In genomic region chr14:38788060-38788459, GRCh38 we compare ENCODE assay signal across 23 cellular contexts.
DNase-seq lines count a peak whose midpoint lies in the region; ATAC-seq and TF ChIP-seq lines count a peak whose summit lies in the region.
"Had no signal": no experiment of that assay in that cellular context is flagged by ENCODE, and none has a peak within 500 bp of the region (broad histone marks: within the 10 kb centered on the region; RNA-seq: fewer than 3 reads in every experiment).

No MANE protein-coding gene starts in this region.

- 18 to 22% methylated on average over 4 of the region's 4 CpGs for WGBS in GM23248 (ENCODE audit: low coverage in 1 of 2, low lambda C conversion rate in 2 of 2, missing lambda C conversion rate in 2 of 2), 2 experiments

- no peak overlapping the region for H3K9ac ChIP-seq in GM23248
- H3K9ac ChIP-seq: BLaER1 had no signal

- H3K4me3 Mint-ChIP-seq in GM23338, result no peak overlapping the region
- H3K4me3 Mint-ChIP-seq: CD14-positive monocyte; CD4-positive, alpha-beta memory T cell; CD8-positive, alpha-beta memory T cell had no signal

- H3K79me2 ChIP-seq in GM23248 (ENCODE audit: insufficient read depth) (no peaks in the 10 kb centered on the region), GM23338 (replicated peaks; ENCODE audit: insufficient read depth) (no peaks in the 10 kb centered on the region)

- H3K4me1 ChIP-seq in GM23248 (ENCODE audit: insufficient read depth), result 0 out of 2 replicates have a peak, but pooled peaks cover 4% of the 10 kb centered on the region
- peaks cover 22% of the 10 kb centered on the region for H3K4me1 ChIP-seq in GM23338 (ENCODE audit: insufficient read depth)
- H3K4me1 ChIP-seq: BE2C, BLaER1 had no signal

- no peaks in the 10 kb centered on the region for H3K9me2 ChIP-seq in GM23248 (ENCODE audit: insufficient read depth)
- no peaks in the 10 kb centered on the region for H3K9me2 ChIP-seq in GM23338 (ENCODE audit: insufficient read depth)

- H3K27me3 Mint-ChIP-seq in GM23338 (ENCODE audit: insufficient read depth, low read depth, poor library complexity), result no peaks in the 10 kb centered on the region
- H3K27me3 Mint-ChIP-seq: CD4-positive, CD25-positive, alpha-beta regulatory T cell had no signal

- H3K4me2 ChIP-seq in GM23248 (ENCODE audit: unreplicated experiment) (no peak overlapping the region), GM23338 (no peak overlapping the region)
- H3K4me2 ChIP-seq: BLaER1 had no signal

- DNase-seq in GM23248 (peak; percentile 30), GM23338 (ENCODE audit: low spot score) (no peak), fibroblast of gingiva (ENCODE audit: low read depth) (peak; percentile 3), NCI-H1105 (lab: John Stamatoyannopoulos, UW) (no peak)
- DNase-seq: 8988T; ACHN; BE2C; C1 segment of cervical spinal cord; CD4-positive, alpha-beta memory T cell; CD4-positive, CD25-positive, alpha-beta regulatory T cell; CD8-positive, alpha-beta memory T cell; COR-L47; DMS 273 treated with DMSO at 0.1 percent for 48 hours; DMS153; DMS79; DND-41; EL; GDM1 had no signal

- H3K36me3 ChIP-seq in GM23248 (ENCODE audit: low read depth) (no peaks in the 10 kb centered on the region), GM23338 (ENCODE audit: insufficient read depth) (no peaks in the 10 kb centered on the region)
- H3K36me3 ChIP-seq: BE2C, BLaER1 had no signal

- H2AFZ ChIP-seq in GM23248 (no peak overlapping the region), GM23338 (no peak overlapping the region)

- H4K20me1 ChIP-seq in GM23248 (ENCODE audit: insufficient read depth) (no peaks in the 10 kb centered on the region), GM23338 (replicated peaks; ENCODE audit: insufficient read depth) (no peaks in the 10 kb centered on the region)
- H4K20me1 ChIP-seq: BLaER1 had no signal

- H3K36me3 Mint-ChIP-seq in GM23338 (ENCODE audit: low read depth), result no peaks in the 10 kb centered on the region
- H3K36me3 Mint-ChIP-seq: CD14-positive monocyte; CD4-positive, alpha-beta memory T cell; CD4-positive, CD25-positive, alpha-beta regulatory T cell; CD8-positive, alpha-beta memory T cell had no signal

- H3K4me1 Mint-ChIP-seq in GM23338, result peaks cover 18% of the 10 kb centered on the region
- H3K4me1 Mint-ChIP-seq: CD14-positive monocyte; CD4-positive, alpha-beta memory T cell; CD4-positive, CD25-positive, alpha-beta regulatory T cell; CD8-positive, alpha-beta memory T cell had no signal

- ATAC-seq in GM23338 (no peak), HG03025 (IDR thresholded peaks at IDR 0.05; ENCODE audit: low FRiP score, unreplicated experiment) (no peak), GM19455 (IDR thresholded peaks at IDR 0.05; ENCODE audit: unreplicated experiment) (no peak)
- ATAC-seq: GM12878 had no signal

- TF ChIP-seq CTCF in GM23338 (conservative IDR thresholded peaks at IDR 0.05; ENCODE audit: low read depth in 2 of 2), result no peak

- no peaks in the 10 kb centered on the region for H3K9me3 Mint-ChIP-seq in GM23338
- H3K9me3 Mint-ChIP-seq: CD4-positive, alpha-beta memory T cell; CD8-positive, alpha-beta memory T cell had no signal

- H3F3A ChIP-seq in GM23248 (ENCODE audit: insufficient read depth) (no peaks in the 10 kb centered on the region), GM23338 (replicated peaks; ENCODE audit: low read depth) (no peaks in the 10 kb centered on the region)

- H3K4me3 ChIP-seq in GM23248 (no peak overlapping the region), GM23338 (no peak overlapping the region)
- H3K4me3 ChIP-seq: BLaER1, GM12878 had no signal

- no peaks in the 10 kb centered on the region for H3K9me3 ChIP-seq in GM23248 (ENCODE audit: low read depth)
- H3K9me3 ChIP-seq: BE2C, BLaER1 had no signal

- H3K27me3 ChIP-seq in GM23248 (replicated peaks; ENCODE audit: insufficient read depth) (no peaks in the 10 kb centered on the region; the same call in 1 of the 2 replicates), GM23338 (ENCODE audit: insufficient read depth) (no peaks in the 10 kb centered on the region)
- H3K27me3 ChIP-seq: BE2C, BLaER1 had no signal

- in situ Hi-C loops in GM23248 (cut with MboI), result no loop called here

- H3K27ac ChIP-seq in GM23248 (no peak overlapping the region), GM23338 (ENCODE audit: low read depth) (no peak overlapping the region)
- H3K27ac ChIP-seq: BLaER1 had no signal

- H3K27ac Mint-ChIP-seq in GM23338, result peak overlapping the region; percentile 26; the same call in 1 of the 2 replicates
- H3K27ac Mint-ChIP-seq: CD14-positive monocyte; CD4-positive, alpha-beta memory T cell; CD4-positive, CD25-positive, alpha-beta regulatory T cell; CD8-positive, alpha-beta memory T cell had no signal

TF ChIP-seq in GM23338, 12 proteins besides CTCF, POLR2A, EP300 and RAD21 (continues in another document):
- no peak for TF ChIP-seq ETS1 (IDR thresholded peaks at IDR 0.05)
- no peak for TF ChIP-seq CREB1 (CRISPR knock-in tag; IDR thresholded peaks at IDR 0.05; ENCODE audit: low read depth)
- no peak for TF ChIP-seq EZH2 (IDR thresholded peaks at IDR 0.05; ENCODE audit: low read depth, unreplicated experiment)
- no peak for TF ChIP-seq NANOG (IDR thresholded peaks at IDR 0.05; ENCODE audit: borderline replicate concordance)
- TF ChIP-seq ZNF462 (CRISPR knock-in tag; IDR thresholded peaks at IDR 0.05), result no peak
- no peak for TF ChIP-seq ZNF114 (CRISPR knock-in tag; IDR thresholded peaks at IDR 0.05)
- TF ChIP-seq STAT1 (IDR thresholded peaks at IDR 0.05; ENCODE audit: unreplicated experiment), result no peak
- TF ChIP-seq JUNB (IDR thresholded peaks at IDR 0.05; ENCODE audit: unreplicated experiment), result no peak
- TF ChIP-seq POLR2AphosphoS5 (IDR thresholded peaks at IDR 0.05; ENCODE audit: low read depth), result no peak
- no peak for TF ChIP-seq ZNF331 (CRISPR knock-in tag; IDR thresholded peaks at IDR 0.05; ENCODE audit: low read depth)
- no peak for TF ChIP-seq EZH2phosphoT487 (IDR thresholded peaks at IDR 0.05; ENCODE audit: unreplicated experiment)

Comparison
In these comparisons a context has a peak if more than half of its experiments do, and no peak if none do; other contexts are left out.
1. DNase-seq: peak in GM23248 (single experiment) and fibroblast of gingiva (single experiment); none in GM23338 (single experiment) and NCI-H1105 (single experiment).